Comparison of ENCODE assay signal across 1 cellular context in genomic region chr16:11797957-11798299, GRCh38.
TF ChIP-seq lines count a peak whose summit lies in the region.

No MANE protein-coding gene starts in this region.

TF ChIP-seq in HepG2, 621 proteins besides CTCF, POLR2A, EP300 and RAD21 (continued from another document):
- peak; percentile 90 for TF ChIP-seq ZNF407 (CRISPR knock-in tag; IDR thresholded peaks at IDR 0.05; ENCODE audit: not compliant biosample characterization)
- TF ChIP-seq ZNF180 (CRISPR knock-in tag; IDR thresholded peaks at IDR 0.05; ENCODE audit: borderline replicate concordance, low read depth), result 0 out of 2 replicates have a peak, but pooled peaks have one; percentile 34
- TF ChIP-seq DDIT3 (CRISPR knock-in tag; IDR thresholded peaks at IDR 0.05), result 0 out of 2 replicates have a peak, but pooled peaks have one; percentile 17
- peak; percentile 92 for TF ChIP-seq ZNF816 (CRISPR knock-in tag; IDR thresholded peaks at IDR 0.05; ENCODE audit: borderline replicate concordance)
- TF ChIP-seq AHR (CRISPR knock-in tag; IDR thresholded peaks at IDR 0.05), result no peak
- TF ChIP-seq GPBP1L1 (CRISPR knock-in tag; IDR thresholded peaks at IDR 0.05), result no peak
- TF ChIP-seq FOXM1 (CRISPR knock-in tag; IDR thresholded peaks at IDR 0.05), result 0 out of 2 replicates have a peak, but pooled peaks have one; percentile 33
- TF ChIP-seq ZNF18 (CRISPR knock-in tag; IDR thresholded peaks at IDR 0.05; ENCODE audit: insufficient replicate concordance), result peak; percentile 7
- 0 out of 2 replicates have a peak, but pooled peaks have one; percentile 1 for TF ChIP-seq ZNF557 (CRISPR knock-in tag; IDR thresholded peaks at IDR 0.05)
- 0 out of 2 replicates have a peak, but pooled peaks have one; percentile 39 for TF ChIP-seq HHEX (CRISPR knock-in tag; IDR thresholded peaks at IDR 0.05)
- TF ChIP-seq PATZ1 (CRISPR knock-in tag; IDR thresholded peaks at IDR 0.05), result no peak
- TF ChIP-seq ZNF687 (CRISPR knock-in tag; IDR thresholded peaks at IDR 0.05), result 0 out of 2 replicates have a peak, but pooled peaks have one; percentile 6
- peak; percentile 87; the same call in 1 of the 2 replicates for TF ChIP-seq ZC3H13 (CRISPR knock-in tag; IDR thresholded peaks at IDR 0.05)
- TF ChIP-seq BATF2 (CRISPR knock-in tag; IDR thresholded peaks at IDR 0.05), result 0 out of 2 replicates have a peak, but pooled peaks have one; percentile 42
- 0 out of 2 replicates have a peak, but pooled peaks have one; percentile 3 for TF ChIP-seq ATAD3A (CRISPR knock-in tag; IDR thresholded peaks at IDR 0.05)
- TF ChIP-seq ZNF317 (CRISPR knock-in tag; IDR thresholded peaks at IDR 0.05), result no peak
- 0 out of 2 replicates have a peak, but pooled peaks have one; percentile 11 for TF ChIP-seq ZNF350 (CRISPR knock-in tag; IDR thresholded peaks at IDR 0.05; ENCODE audit: borderline replicate concordance, low read depth)
- TF ChIP-seq ZNF850 (CRISPR knock-in tag; conservative IDR thresholded peaks at IDR 0.05), result peak; percentile 31; the same call in 1 of the 2 replicates
- peak; percentile 5 for TF ChIP-seq XRCC5 (optimal IDR thresholded peaks at IDR 0.05; ENCODE audit: low read length)
- 0 out of 2 replicates have a peak, but pooled peaks have one; percentile 4 for TF ChIP-seq FOSL2 (CRISPR knock-in tag; IDR thresholded peaks at IDR 0.05)
- peak; percentile 16 for TF ChIP-seq KDM5A (IDR thresholded peaks at IDR 0.05; ENCODE audit: borderline replicate concordance, low read length)
- no peak for TF ChIP-seq ZNF451 (CRISPR knock-in tag; IDR thresholded peaks at IDR 0.05)
- TF ChIP-seq ZNF337 (CRISPR knock-in tag; IDR thresholded peaks at IDR 0.05; ENCODE audit: borderline replicate concordance, low read depth), result 0 out of 2 replicates have a peak, but pooled peaks have one; percentile 24
- TF ChIP-seq ZNF256 (CRISPR knock-in tag; conservative IDR thresholded peaks at IDR 0.05), result peak; percentile 10; the same call in 1 of the 2 replicates
- peak; percentile 1; the same call in 1 of the 2 replicates for TF ChIP-seq KLF6 (CRISPR knock-in tag; IDR thresholded peaks at IDR 0.05)
- 0 out of 2 replicates have a peak, but pooled peaks have one; percentile 0 for TF ChIP-seq ZKSCAN1 (IDR thresholded peaks at IDR 0.05; ENCODE audit: low read length)
- no peak for TF ChIP-seq ZNF549 (CRISPR knock-in tag; IDR thresholded peaks at IDR 0.05)
TF ChIP-seq in HepG2: peak in this region for 44.
